Comparison of ENCODE assay signal across 23 cellular contexts in the genomic region with DNA sequence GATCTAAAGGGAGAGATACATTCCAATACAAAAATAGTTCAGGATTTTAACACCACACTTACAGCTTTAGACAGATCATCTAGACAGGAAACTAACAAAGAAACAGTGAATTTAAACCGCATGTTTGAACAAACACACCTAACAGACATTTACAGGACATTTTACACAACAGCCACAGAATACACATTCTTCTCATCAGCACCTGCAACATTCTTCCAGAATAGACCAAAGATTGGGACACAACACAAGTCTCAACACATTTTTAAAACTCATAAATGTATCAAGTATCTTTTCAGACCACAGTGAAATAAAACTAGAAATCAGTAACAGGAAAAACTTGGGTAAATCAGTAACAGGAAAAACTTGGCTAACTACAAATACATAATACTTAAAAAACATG.
"Had no signal": no experiment of that assay in that cellular context is flagged by ENCODE, and none has a peak within 500 bp of the region (broad histone marks: within the 10 kb centered on the region; RNA-seq: fewer than 3 reads in every experiment).

No MANE protein-coding gene starts in this region.

- H3K36me3 Mint-ChIP-seq: neural progenitor cell had no signal

- H3K27ac Mint-ChIP-seq: naive thymus-derived CD8-positive, alpha-beta T cell; neural progenitor cell had no signal

- H3K27me3 ChIP-seq: gastrocnemius medialis, neural progenitor cell, ovary, stomach had no signal

- H3K4me1 Mint-ChIP-seq: central memory CD8-positive, alpha-beta T cell; neural progenitor cell had no signal

- H3K36me3 ChIP-seq: gastrocnemius medialis, heart right ventricle, left ventricle myocardium inferior, lower lobe of right lung, neural progenitor cell, ovary, stomach had no signal

- DNase-seq: cortex of kidney; dorsolateral prefrontal cortex; effector CD8-positive, alpha-beta T cell; gastrocnemius medialis; heart right ventricle; hypothalamus; islet precursor cell; left cardiac atrium; left ventricle myocardium inferior; lower lobe of right lung; mesendoderm; naive thymus-derived CD8-positive, alpha-beta T cell; nucleus accumbens; ovary; right cardiac atrium; small intestine; stimulated activated CD4-positive, alpha-beta T cell treated with anti-CD3 and anti-CD28 coated beads, Interleukin-12 subunit alpha, Interleukin-12 subunit beta, amount 100 ng/mL, for 4 hours; stimulated activated naive CD4-positive, alpha-beta T cell; stomach; substantia nigra; trophoblast cell had no signal

- ATAC-seq: gastrocnemius medialis; heart right ventricle; left cardiac atrium; lower lobe of right lung; naive thymus-derived CD8-positive, alpha-beta T cell; right cardiac atrium had no signal

- H3K9me3 Mint-ChIP-seq: neural progenitor cell had no signal

- H3K4me3 ChIP-seq: dorsolateral prefrontal cortex, gastrocnemius medialis, heart right ventricle, left ventricle myocardium inferior, lower lobe of right lung, neural progenitor cell, ovary, stomach had no signal

- H3K4me3 Mint-ChIP-seq: central memory CD8-positive, alpha-beta T cell; naive thymus-derived CD8-positive, alpha-beta T cell; neural progenitor cell had no signal

- FAIRE-seq: small intestine had no signal

- H3K27me3 Mint-ChIP-seq: central memory CD8-positive, alpha-beta T cell had no signal

- H3K27ac ChIP-seq: dorsolateral prefrontal cortex, gastrocnemius medialis, heart right ventricle, left ventricle myocardium inferior, lower lobe of right lung, neural progenitor cell, ovary, stomach had no signal

- H3K4me1 ChIP-seq: gastrocnemius medialis, heart right ventricle, left ventricle myocardium inferior, lower lobe of right lung, neural progenitor cell, stomach had no signal
